ENCODE assay signal across 12 cellular contexts in genomic region chr2:127174977-127175376, GRCh38. TPM values are rescaled to one million over a fixed set of nuclear protein-coding genes. Genes with fewer than 3 reads are reported as not detected.
DNase-seq lines count a peak whose midpoint lies in the region; ATAC-seq and TF ChIP-seq lines count a peak whose summit lies in the region.
"Had no signal": no experiment of that assay in that cellular context is flagged by ENCODE, and none has a peak within 500 bp of the region (broad histone marks: within the 10 kb centered on the region; RNA-seq: fewer than 3 reads in every experiment).

No MANE protein-coding gene starts in this region.

- H3K4me3 Mint-ChIP-seq in activated CD8-positive, alpha-beta T cell treated with anti-CD3 and anti-CD28 coated beads, Interleukin-2, amount 10 ng/mL, durations not matched to agents 7 days and 5 days, result no peak overlapping the region
- H3K4me3 Mint-ChIP-seq: immature natural killer cell had no signal

- no peaks in the 10 kb centered on the region for H3K9me3 ChIP-seq in DND-41 (ENCODE audit: insufficient read depth, low read length, severe bottlenecking)
- H3K9me3 ChIP-seq in RWPE2 (ENCODE audit: severe bottlenecking), result peaks cover under 1% of the 10 kb centered on the region
- H3K9me3 ChIP-seq in heart left ventricle, result peaks cover 0 to 10% (median 0%) of the 10 kb centered on the region in 12 donors
- H3K9me3 ChIP-seq: tibial artery had no signal

- POLR2A ChIA-PET in activated CD8-positive, alpha-beta T cell treated with anti-CD3 and anti-CD28 coated beads, Interleukin-2, amount 10 ng/mL, durations not matched to agents 7 days and 5 days (lab: Charles Lee), result no interaction called here

- intact Hi-C loops in heart left ventricle (cut with DNase I), result loop anchor here in 3 of 10 donors (5.0 to 10.0 kb wide), 3 partner anchors 100 to 110 kb away; no protein-coding TSS in a partner anchor

- WGBS in heart left ventricle, 4 donors, result 35 to 50% (median 45%) methylated on average over 7 to 8 of the region's 8 CpGs

- ATAC-seq in DND-41 (ENCODE audit: insufficient read depth, low read depth) (peak; percentile 37; the same call in 1 of the 3 replicates), RWPE2 (ENCODE audit: low read depth) (peak; percentile 33; the same call in 1 of the 3 replicates), heart left ventricle (peak in 3 of 4 donors; percentile 18 to 48 (median 36)), HG03469 (IDR thresholded peaks at IDR 0.05; ENCODE audit: unreplicated experiment) (no peak)
- ATAC-seq in activated CD8-positive, alpha-beta T cell treated with anti-CD3 and anti-CD28 coated beads, Interleukin-2, amount 10 ng/mL, durations not matched to agents 7 days and 5 days, result no peak
- ATAC-seq in activated CD4-positive, CD25-positive, alpha-beta regulatory T cell treated with anti-CD3 and anti-CD28 coated beads, Interleukin-2, amount 50 U/mL, for 24 hours, result no peak

- CTCF ChIA-PET in activated CD8-positive, alpha-beta T cell treated with anti-CD3 and anti-CD28 coated beads, Interleukin-2, amount 10 ng/mL, durations not matched to agents 7 days and 5 days (lab: Charles Lee), result no interaction called here

- H3K4me1 Mint-ChIP-seq in activated CD8-positive, alpha-beta T cell treated with anti-CD3 and anti-CD28 coated beads, Interleukin-2, amount 10 ng/mL, durations not matched to agents 7 days and 5 days (ENCODE audit: low read depth), result no peaks in the 10 kb centered on the region
- H3K4me1 Mint-ChIP-seq: immature natural killer cell had no signal

- TF ChIP-seq CTCF in DND-41 (IDR thresholded peaks at IDR 0.05; ENCODE audit: borderline replicate concordance, extremely low read depth, low read length, poor library complexity, severe bottlenecking) (no peak), RWPE2 (IDR thresholded peaks at IDR 0.05; ENCODE audit: poor library complexity, severe bottlenecking) (no peak), heart left ventricle (IDR thresholded peaks at IDR 0.05) (no peak)

- DNase-seq in DND-41, result no peak
- no peak for DNase-seq in RWPE2 (ENCODE audit: low spot score)
- peak in 1 of 5 donors; percentile 53 for DNase-seq in heart left ventricle
- peak; percentile 31 for DNase-seq in renal cortical epithelial cell (ENCODE audit: low read depth)
- no peak for DNase-seq in activated CD8-positive, alpha-beta T cell treated with anti-CD3 and anti-CD28 coated beads, Interleukin-2, amount 10 ng/mL, durations not matched to agents 7 days and 5 days
- no peak for DNase-seq in stimulated activated CD4-positive, alpha-beta T cell treated with anti-CD3 and anti-CD28 coated beads, Interleukin-15, amount 100 ng/mL, for 24 hours
- DNase-seq: cerebellar nuclear complex, immature natural killer cell, NCI-H1436 treated with DMSO at 0.1 percent for 48 hours had no signal

- no peaks in the 10 kb centered on the region for H4K20me1 ChIP-seq in DND-41 (ENCODE audit: insufficient read depth, low read length)

- H3K4me3 ChIP-seq in DND-41 (ENCODE audit: low read depth in 1 of 2, low read length in 2 of 2) (no peak overlapping the region), RWPE2 (ENCODE audit: severe bottlenecking) (no peak overlapping the region), heart left ventricle (no peak overlapping the region)
- H3K4me3 ChIP-seq: tibial artery had no signal

- H2AFZ ChIP-seq in DND-41 (ENCODE audit: low read depth, low read length), result no peak overlapping the region

- H3K27ac ChIP-seq in DND-41 (ENCODE audit: low read length), result no peak overlapping the region
- no peak overlapping the region for H3K27ac ChIP-seq in RWPE2 (ENCODE audit: poor library complexity, severe bottlenecking)
- peak overlapping the region in 2 of 12 donors; percentile 9 to 88 for H3K27ac ChIP-seq in heart left ventricle
- H3K27ac ChIP-seq: tibial artery had no signal

- no peaks in the 10 kb centered on the region for H3K4me1 ChIP-seq in DND-41 (ENCODE audit: insufficient read depth, low read length)
- H3K4me1 ChIP-seq in RWPE2 (ENCODE audit: insufficient read depth, poor library complexity, severe bottlenecking), result peaks cover 10% of the 10 kb centered on the region
- peaks cover 0 to 41% (median 11%) of the 10 kb centered on the region in 12 donors for H3K4me1 ChIP-seq in heart left ventricle

- no peaks in the 10 kb centered on the region for H3K27me3 ChIP-seq in DND-41 (ENCODE audit: insufficient read depth, low read length, poor library complexity)
- H3K27me3 ChIP-seq in RWPE2 (ENCODE audit: insufficient read depth, poor library complexity, severe bottlenecking), result no peaks in the 10 kb centered on the region
- H3K27me3 ChIP-seq in heart left ventricle, result no peaks in the 10 kb centered on the region
- H3K27me3 ChIP-seq: tibial artery had no signal

- no peak overlapping the region for H3K27ac Mint-ChIP-seq in activated CD8-positive, alpha-beta T cell treated with anti-CD3 and anti-CD28 coated beads, Interleukin-2, amount 10 ng/mL, durations not matched to agents 7 days and 5 days

- H3K36me3 ChIP-seq in DND-41 (ENCODE audit: insufficient read depth, low read length), result no peaks in the 10 kb centered on the region
- no peaks in the 10 kb centered on the region for H3K36me3 ChIP-seq in RWPE2 (ENCODE audit: low read depth)
- H3K36me3 ChIP-seq in heart left ventricle, result no peaks in the 10 kb centered on the region
- H3K36me3 ChIP-seq: tibial artery had no signal

- peaks cover 2% of the 10 kb centered on the region for H3K27me3 Mint-ChIP-seq in activated CD8-positive, alpha-beta T cell treated with anti-CD3 and anti-CD28 coated beads, Interleukin-2, amount 10 ng/mL, durations not matched to agents 7 days and 5 days (ENCODE audit: low read depth)

- no peaks in the 10 kb centered on the region for H3K36me3 Mint-ChIP-seq in activated CD8-positive, alpha-beta T cell treated with anti-CD3 and anti-CD28 coated beads, Interleukin-2, amount 10 ng/mL, durations not matched to agents 7 days and 5 days (ENCODE audit: low read depth)
- H3K36me3 Mint-ChIP-seq: immature natural killer cell had no signal

- H3K4me2 ChIP-seq in DND-41 (ENCODE audit: insufficient read depth, low read length), result no peak overlapping the region

- no peak overlapping the region for H3K9ac ChIP-seq in DND-41 (ENCODE audit: low read depth, low read length)

- no peaks in the 10 kb centered on the region for H3K79me2 ChIP-seq in DND-41 (ENCODE audit: insufficient read depth, low read length)

- no peaks in the 10 kb centered on the region for H3K9me3 Mint-ChIP-seq in activated CD8-positive, alpha-beta T cell treated with anti-CD3 and anti-CD28 coated beads, Interleukin-2, amount 10 ng/mL, durations not matched to agents 7 days and 5 days (ENCODE audit: insufficient read depth)
- H3K9me3 Mint-ChIP-seq: immature natural killer cell had no signal

- no peak for TF ChIP-seq POLR2A in heart left ventricle (IDR thresholded peaks at IDR 0.05)

RNA-seq across cellular contexts. Expression of gene CYP27C1, which starts 45.1 kb away (rescaled TPM):
- total RNA-seq in heart left ventricle (under 1 TPM in 2 of 9 donors, not detected in 7; 0.12 to 0.44 TPM), renal cortical epithelial cell (1.5 and 1.7 TPM in 2 replicates)
- under 1 TPM in 1 of 2 donors, not detected in 1; 0.06 TPM for polyA plus RNA-seq in heart left ventricle
- not detected for total RNA-seq in activated CD8-positive, alpha-beta T cell treated with anti-CD3 and anti-CD28 coated beads, Interleukin-2, amount 10 ng/mL, durations not matched to agents 7 days and 5 days
- polyA plus RNA-seq: immature natural killer cell had no signal

Comparison
In these comparisons a context has a peak if more than half of its experiments do, and no peak if none do; other contexts are left out.
1. ATAC-seq: peak in DND-41 (single experiment), RWPE2 (single experiment) and heart left ventricle (3 of 4); none in activated CD8-positive, alpha-beta T cell treated with anti-CD3 and anti-CD28 coated beads, Interleukin-2, amount 10 ng/mL, durations not matched to agents 7 days and 5 days (single experiment), HG03469 (single experiment) and activated CD4-positive, CD25-positive, alpha-beta regulatory T cell treated with anti-CD3 and anti-CD28 coated beads, Interleukin-2, amount 50 U/mL, for 24 hours (0 of 2).